9 cellular contexts compared by ENCODE assay signal in the genomic region with DNA sequence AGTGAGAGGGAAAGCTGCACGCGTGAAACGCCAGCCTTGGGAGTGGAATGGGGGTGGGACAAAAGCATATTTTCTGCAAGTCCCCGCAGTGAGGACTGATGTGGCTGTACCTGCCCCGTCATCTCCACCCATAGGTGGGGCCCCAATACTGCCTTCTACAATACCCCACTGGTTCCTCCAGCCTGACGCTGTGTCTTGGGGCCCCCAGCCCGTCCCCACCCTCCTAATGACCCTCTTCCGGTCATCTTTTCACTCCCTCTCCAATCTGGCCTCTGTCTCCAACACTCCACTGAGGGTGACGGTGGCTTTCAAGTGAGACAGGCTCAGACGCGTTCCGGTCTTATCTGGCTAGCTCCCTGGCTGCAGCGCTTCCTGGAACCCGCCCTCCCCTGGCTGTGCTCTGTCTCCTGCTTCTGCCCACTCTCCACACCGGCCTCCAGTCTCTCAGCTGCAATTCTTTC.
A peak's percentile ranks its signal among the peaks of the same experiment; 100 is the strongest.
DNase-seq lines count a peak whose midpoint lies in the region; ATAC-seq lines count a peak whose summit lies in the region.
"Had no signal": no experiment of that assay in that cellular context is flagged by ENCODE, and none has a peak within 500 bp of the region (broad histone marks: within the 10 kb centered on the region; RNA-seq: fewer than 3 reads in every experiment).

No MANE protein-coding gene starts in this region.

- H3K27ac Mint-ChIP-seq in CD4-positive, alpha-beta memory T cell, result peak overlapping the region in 2 of 7 donors; percentile 26 to 43
- H3K27ac Mint-ChIP-seq: T-cell had no signal

- POLR2A ChIA-PET in CD4-positive, alpha-beta memory T cell (lab: Charles Lee; ENCODE audit: partially characterized antibody), result no interaction called here

- CTCF ChIA-PET in CD4-positive, alpha-beta memory T cell (lab: Charles Lee; ENCODE audit: partially characterized antibody), result interaction anchor here (0.9 kb wide), 1 partner anchor 84 kb away, joined by 4 read pairs; no protein-coding TSS in a partner anchor

- H3K4me1 Mint-ChIP-seq in CD4-positive, alpha-beta memory T cell, result peaks cover 9 to 23% (median 17%) of the 10 kb centered on the region in 4 donors

- H3K4me1 ChIP-seq in duodenal mucosa (ENCODE audit: control insufficient read depth in 1 of 2, insufficient read depth in 2 of 2, low read length in 2 of 2) (peaks cover 21 to 32% of the 10 kb centered on the region in 2 donors), mesenchymal stem cell (ENCODE audit: control insufficient read depth, insufficient read depth, low read depth, low read length) (peaks cover 54% of the 10 kb centered on the region)
- peaks cover 29% of the 10 kb centered on the region for H3K4me1 ChIP-seq in CD4-positive, alpha-beta memory T cell (ENCODE audit: insufficient read depth, low read length)

- peak overlapping the region; percentile 30 for H4K91ac ChIP-seq in mesenchymal stem cell (ENCODE audit: low read length)

- H2AK5ac ChIP-seq in mesenchymal stem cell (ENCODE audit: low read length, severe bottlenecking), result no peak overlapping the region

- H3K4me3 ChIP-seq in duodenal mucosa (ENCODE audit: low read depth in 1 of 2, low read length in 2 of 2) (peak overlapping the region; percentile 41 to 44), mesenchymal stem cell (ENCODE audit: insufficient read depth in 1 of 2, low read depth in 1 of 2, low read length in 2 of 2) (no peak overlapping the region)
- no peak overlapping the region for H3K4me3 ChIP-seq in CD4-positive, alpha-beta memory T cell (ENCODE audit: low read length in 2 of 2)

- H4K8ac ChIP-seq in mesenchymal stem cell (ENCODE audit: low read length), result peak overlapping the region; percentile 62

- peak overlapping the region; percentile 73 to 85 for H3K18ac ChIP-seq in mesenchymal stem cell (ENCODE audit: low read depth in 1 of 2, low read length in 2 of 2)

- no peak overlapping the region for H2AFZ ChIP-seq in mesenchymal stem cell (ENCODE audit: low read depth, low read length)

- H3K4ac ChIP-seq in mesenchymal stem cell (ENCODE audit: low read depth in 1 of 2, low read length in 2 of 2), result peak overlapping the region in 1 of 2 experiments; percentile 20

- H3K36me3 Mint-ChIP-seq in CD4-positive, alpha-beta memory T cell, result no peaks in the 10 kb centered on the region
- H3K36me3 Mint-ChIP-seq: T-cell had no signal

- H3K27me3 ChIP-seq in duodenal mucosa (ENCODE audit: control insufficient read depth in 1 of 2, insufficient read depth in 2 of 2, low read length in 2 of 2) (no peaks in the 10 kb centered on the region), mesenchymal stem cell (ENCODE audit: control insufficient read depth in 1 of 2, insufficient read depth in 1 of 2, low read length in 2 of 2) (no peaks in the 10 kb centered on the region)
- H3K27me3 ChIP-seq in CD4-positive, alpha-beta memory T cell (ENCODE audit: insufficient read depth, low read length), result no peaks in the 10 kb centered on the region

- H3K14ac ChIP-seq in mesenchymal stem cell (ENCODE audit: low read length in 2 of 2), result no peak overlapping the region

- H3K79me1 ChIP-seq in mesenchymal stem cell (replicated peaks; ENCODE audit: low read length, poor library complexity, severe bottlenecking), result peaks cover 13% of the 10 kb centered on the region

- peaks cover 0 to 2% (median 0%) of the 10 kb centered on the region in 8 donors for H3K9me3 Mint-ChIP-seq in CD4-positive, alpha-beta memory T cell
- H3K9me3 Mint-ChIP-seq: T-cell had no signal

- H3K23ac ChIP-seq in mesenchymal stem cell (ENCODE audit: low read length in 2 of 2), result no peak overlapping the region

- H3K36me3 ChIP-seq in duodenal mucosa (ENCODE audit: control insufficient read depth in 1 of 2, insufficient read depth in 2 of 2, low read length in 2 of 2), result no peaks in the 10 kb centered on the region
- peaks cover 0 to 8% of the 10 kb centered on the region in 2 experiments for H3K36me3 ChIP-seq in mesenchymal stem cell (ENCODE audit: control insufficient read depth in 1 of 2, insufficient read depth in 2 of 2, low read depth in 1 of 2, low read length in 2 of 2)
- no peaks in the 10 kb centered on the region for H3K36me3 ChIP-seq in CD4-positive, alpha-beta memory T cell (ENCODE audit: insufficient read depth, low read length)

- peak overlapping the region; percentile 33 to 73 for H2BK12ac ChIP-seq in mesenchymal stem cell (ENCODE audit: low read length in 2 of 2)

- 12% methylated on average over 15 of the region's 15 CpGs for WGBS in mesenchymal stem cell

- ATAC-seq in GM21723 (IDR thresholded peaks at IDR 0.05; ENCODE audit: unreplicated experiment), result no peak
- no peak for ATAC-seq in HG02970 (IDR thresholded peaks at IDR 0.05; ENCODE audit: low FRiP score, unreplicated experiment)
- ATAC-seq in HG02981 (IDR thresholded peaks at IDR 0.05; ENCODE audit: unreplicated experiment), result no peak

- no peak overlapping the region for H3K9ac ChIP-seq in duodenal mucosa (ENCODE audit: low read depth in 1 of 2, low read length in 2 of 2)
- H3K9ac ChIP-seq in mesenchymal stem cell (ENCODE audit: low read length), result no peak overlapping the region

- intact Hi-C loops in CD4-positive, alpha-beta memory T cell (cut with micrococcal nuclease), result no loop called here

- DNase-seq in AG20443 (ENCODE audit: low spot score) (peak; percentile 49), NCI-H510A (lab: John Stamatoyannopoulos, UW) (peak; percentile 51), mesenchymal stem cell (peak; percentile 71)
- no peak for DNase-seq in CD4-positive, alpha-beta memory T cell
- DNase-seq: T-cell had no signal

- peak overlapping the region in 3 of 8 donors; percentile 14 to 26 (median 24) for H3K4me3 Mint-ChIP-seq in CD4-positive, alpha-beta memory T cell
- H3K4me3 Mint-ChIP-seq: T-cell had no signal

- no peak overlapping the region for H3K4me2 ChIP-seq in mesenchymal stem cell (ENCODE audit: low read length, poor library complexity, severe bottlenecking)

- no peak overlapping the region for H2BK120ac ChIP-seq in mesenchymal stem cell (ENCODE audit: low read depth, low read length)

- no peak overlapping the region for H2BK5ac ChIP-seq in mesenchymal stem cell (ENCODE audit: low read depth, low read length, poor library complexity, severe bottlenecking)

- H2BK15ac ChIP-seq in mesenchymal stem cell (ENCODE audit: low read depth, poor library complexity, severe bottlenecking), result no peak overlapping the region

- H3K27ac ChIP-seq in duodenal mucosa (ENCODE audit: low read depth, low read length), result no peak overlapping the region
- H3K27ac ChIP-seq in mesenchymal stem cell (ENCODE audit: low read length, poor library complexity, severe bottlenecking), result no peak overlapping the region
- H3K27ac ChIP-seq in CD4-positive, alpha-beta memory T cell (ENCODE audit: low read depth, low read length), result no peak overlapping the region

- no peaks in the 10 kb centered on the region for H3K27me3 Mint-ChIP-seq in CD4-positive, alpha-beta memory T cell
- H3K27me3 Mint-ChIP-seq: T-cell had no signal

- H3K9me3 ChIP-seq in duodenal mucosa (ENCODE audit: control insufficient read depth in 1 of 2, low read length in 2 of 2) (no peaks in the 10 kb centered on the region), mesenchymal stem cell (ENCODE audit: control insufficient read depth, low read length) (no peaks in the 10 kb centered on the region)
- no peaks in the 10 kb centered on the region for H3K9me3 ChIP-seq in CD4-positive, alpha-beta memory T cell (ENCODE audit: control insufficient read depth in 1 of 2, low read length in 2 of 2)

Comparison
In these comparisons a context has a peak if more than half of its experiments do, and no peak if none do; other contexts are left out.
1. DNase-seq: peak in AG20443 (single experiment), NCI-H510A (single experiment) and mesenchymal stem cell (single experiment); none in CD4-positive, alpha-beta memory T cell (0 of 5).
2. H3K4me3 ChIP-seq: peak in duodenal mucosa (2 of 2); none in mesenchymal stem cell (0 of 2) and CD4-positive, alpha-beta memory T cell (0 of 2).